ENCODE assay signal across 2 cellular contexts in genomic region chr14:71005076-71005475, GRCh38.
TF ChIP-seq lines count a peak whose summit lies in the region.

No MANE protein-coding gene starts in this region.

TF ChIP-seq in IMR-90, 13 proteins besides CTCF, POLR2A, EP300 and RAD21:
- TF ChIP-seq CHD1 (IDR thresholded peaks at IDR 0.05; ENCODE audit: low read depth, low read length) (no peak), BHLHE40 (IDR thresholded peaks at IDR 0.05; ENCODE audit: low read depth, low read length) (no peak), RCOR1 (IDR thresholded peaks at IDR 0.05; ENCODE audit: insufficient replicate concordance, low read length) (no peak), NFE2L2 (IDR thresholded peaks at IDR 0.05; ENCODE audit: low read depth, low read length) (no peak), RFX5 (IDR thresholded peaks at IDR 0.05; ENCODE audit: low read depth, low read length) (no peak), MXI1 (IDR thresholded peaks at IDR 0.05; ENCODE audit: borderline replicate concordance, low read depth, low read length) (no peak), MAFK (IDR thresholded peaks at IDR 0.05; ENCODE audit: low read depth, low read length) (no peak), ELK1 (IDR thresholded peaks at IDR 0.05; ENCODE audit: borderline replicate concordance, low read depth, low read length) (no peak)
- TF ChIP-seq, protein P1, sequence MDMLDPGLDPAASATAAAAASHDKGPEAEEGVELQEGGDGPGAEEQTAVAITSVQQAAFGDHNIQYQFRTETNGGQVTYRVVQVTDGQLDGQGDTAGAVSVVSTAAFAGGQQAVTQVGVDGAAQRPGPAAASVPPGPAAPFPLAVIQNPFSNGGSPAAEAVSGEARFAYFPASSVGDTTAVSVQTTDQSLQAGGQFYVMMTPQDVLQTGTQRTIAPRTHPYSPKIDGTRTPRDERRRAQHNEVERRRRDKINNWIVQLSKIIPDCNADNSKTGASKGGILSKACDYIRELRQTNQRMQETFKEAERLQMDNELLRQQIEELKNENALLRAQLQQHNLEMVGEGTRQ (IDR thresholded peaks at IDR 0.05; ENCODE audit: low read depth, low read length) = no peak

TF ChIP-seq in H1, 55 proteins besides CTCF, POLR2A, EP300 and RAD21:
- TF ChIP-seq SIX5 (IDR thresholded peaks at IDR 0.05; ENCODE audit: low read depth, low read length) (no peak), E2F6 (IDR thresholded peaks at IDR 0.05) (no peak), POU5F1 (IDR thresholded peaks at IDR 0.05; ENCODE audit: low read depth, low read length) (no peak), FOSL1 (IDR thresholded peaks at IDR 0.05; ENCODE audit: insufficient read depth, low read depth, low read length) (no peak), KDM1A (IDR thresholded peaks at IDR 0.05; ENCODE audit: borderline replicate concordance, low read length) (0 out of 2 replicates have a peak, but pooled peaks have one; percentile 20), CHD1 (IDR thresholded peaks at IDR 0.05; ENCODE audit: low read depth, low read length) (no peak), CHD2 (IDR thresholded peaks at IDR 0.05; ENCODE audit: low read length) (no peak), BCL11A (IDR thresholded peaks at IDR 0.05; ENCODE audit: low read depth in 2 of 2, low read length in 2 of 2) (no peak), TEAD4 (IDR thresholded peaks at IDR 0.05; ENCODE audit: low read depth, low read length) (no peak)
TF ChIP-seq in H1: peak in this region for 1.
